In the genomic region with DNA sequence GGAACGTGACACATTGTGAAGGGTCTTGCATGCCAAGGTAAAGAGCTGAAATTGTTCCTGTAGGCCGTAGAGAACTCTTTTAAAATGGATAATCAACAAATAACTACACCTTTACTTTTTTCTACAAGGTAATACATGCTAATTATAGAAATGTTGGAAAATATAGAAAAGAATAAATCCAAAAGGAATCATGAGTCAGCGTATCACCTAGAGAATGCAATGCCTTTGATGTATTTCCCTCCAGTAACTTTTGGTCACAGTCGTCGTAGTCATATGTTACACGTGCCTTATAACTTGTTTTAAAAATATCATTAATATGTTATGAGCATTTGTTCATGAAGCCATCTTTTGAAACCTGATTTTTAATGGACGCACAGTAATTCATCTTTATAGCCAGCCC, we compare ENCODE assay signal across 22 cellular contexts.
DNase-seq lines count a peak whose midpoint lies in the region; ATAC-seq, FAIRE-seq and TF ChIP-seq lines count a peak whose summit lies in the region.
"Had no signal": no experiment of that assay in that cellular context is flagged by ENCODE, and none has a peak within 500 bp of the region (broad histone marks: within the 10 kb centered on the region; RNA-seq: fewer than 3 reads in every experiment).

No MANE protein-coding gene starts in this region.

- H3K36me3 Mint-ChIP-seq in Caco-2 (ENCODE audit: insufficient read depth, unreplicated experiment) (peaks cover 6% of the 10 kb centered on the region), astrocyte (ENCODE audit: low read depth, unreplicated experiment) (peaks cover 3% of the 10 kb centered on the region)
- H3K36me3 Mint-ChIP-seq: CD8-positive, alpha-beta T cell had no signal

- no peak overlapping the region for H3K4me2 ChIP-seq in A549
- H3K4me2 ChIP-seq in astrocyte (ENCODE audit: low read length) = no peak overlapping the region
- H3K4me2 ChIP-seq: BLaER1 treated with 17β-estradiol and CSF1 and Interleukin-3, amounts not matched to agents 10 nM and 100 nM had no signal

- no peak for ATAC-seq in A549
- ATAC-seq: CD8-positive, alpha-beta T cell; GM12878 had no signal

- no peak overlapping the region for H3K9ac ChIP-seq in astrocyte (ENCODE audit: low read length)
- H3K9ac ChIP-seq: BLaER1 treated with 17β-estradiol and CSF1 and Interleukin-3, amounts not matched to agents 10 nM and 100 nM had no signal

- no TSS peak for BruUV-seq in Caco-2 (replicated peaks; lab: Mats Ljungman, UMichigan)

- intact Hi-C loops in Caco-2 (cut with micrococcal nuclease; ENCODE audit: unreplicated experiment) = no loop called here

- WGBS in A549 (ENCODE audit: missing lambda C conversion rate) = 75% methylated on average over 7 of the region's 7 CpGs

- no peaks in the 10 kb centered on the region for H3K79me2 ChIP-seq in astrocyte (ENCODE audit: insufficient read depth, low read length)

- no peak overlapping the region for H2AFZ ChIP-seq in astrocyte (ENCODE audit: low read depth, low read length)

- no peaks in the 10 kb centered on the region for H3K9me3 Mint-ChIP-seq in Caco-2 (ENCODE audit: unreplicated experiment)
- peaks cover 4% of the 10 kb centered on the region for H3K9me3 Mint-ChIP-seq in astrocyte (ENCODE audit: unreplicated experiment)
- H3K9me3 Mint-ChIP-seq: CD4-positive, alpha-beta T cell; CD8-positive, alpha-beta T cell had no signal

- no peak for FAIRE-seq in A549 (lab: Jason Lieb, UNC)
- no peak for FAIRE-seq in astrocyte (lab: Jason Lieb, UNC)
- FAIRE-seq in D721Med (lab: Jason Lieb, UNC) = no peak
- FAIRE-seq: A204.1, GM12878, GM12892, GM18507 had no signal

- H3K4me3 ChIP-seq in A549 = no peak overlapping the region
- no peak overlapping the region for H3K4me3 ChIP-seq in Caco-2 (ENCODE audit: low read depth, low read length)
- no peak overlapping the region for H3K4me3 ChIP-seq in astrocyte (ENCODE audit: insufficient read depth, low read depth, low read length)
- H3K4me3 ChIP-seq: BLaER1 treated with 17β-estradiol and CSF1 and Interleukin-3, amounts not matched to agents 10 nM and 100 nM; GM12878 had no signal

- H3K9me3 ChIP-seq in A549 (no peaks in the 10 kb centered on the region), Caco-2 (no peaks in the 10 kb centered on the region), astrocyte (ENCODE audit: insufficient read depth, low read depth, low read length) (no peaks in the 10 kb centered on the region)
- H3K9me3 ChIP-seq: BLaER1 treated with 17β-estradiol and CSF1 and Interleukin-3, amounts not matched to agents 10 nM and 100 nM had no signal

- H3K4me1 Mint-ChIP-seq in Caco-2 (ENCODE audit: low read depth, unreplicated experiment) (peaks cover 30% of the 10 kb centered on the region), astrocyte (ENCODE audit: low read depth, unreplicated experiment) (peaks cover 15% of the 10 kb centered on the region)
- H3K4me1 Mint-ChIP-seq: B cell had no signal

- H3K4me3 Mint-ChIP-seq in Caco-2 (ENCODE audit: unreplicated experiment) (no peak overlapping the region), astrocyte (ENCODE audit: unreplicated experiment) (no peak overlapping the region)
- H3K4me3 Mint-ChIP-seq: B cell; CD4-positive, alpha-beta T cell; CD8-positive, alpha-beta T cell had no signal

- H3K27ac Mint-ChIP-seq in Caco-2 (ENCODE audit: unreplicated experiment) (peak overlapping the region; percentile 21), astrocyte (ENCODE audit: unreplicated experiment) (peak overlapping the region; percentile 34)
- H3K27ac Mint-ChIP-seq: B cell; CD4-positive, alpha-beta T cell; CD8-positive, alpha-beta T cell had no signal

- no peak for TF ChIP-seq RAD21 in A549 (conservative IDR thresholded peaks at IDR 0.05 in 1 of 2, IDR thresholded peaks at IDR 0.05 in 1 of 2)

- TF ChIP-seq EP300 in A549 (IDR thresholded peaks at IDR 0.05) = no peak

- H3K27me3 Mint-ChIP-seq in Caco-2 (ENCODE audit: insufficient read depth, unreplicated experiment) (no peaks in the 10 kb centered on the region), astrocyte (ENCODE audit: low read depth, unreplicated experiment) (peaks cover 3% of the 10 kb centered on the region)

- TF ChIP-seq POLR2A in A549 (IDR thresholded peaks at IDR 0.05; ENCODE audit: low read length) = no peak

- H3K27me3 ChIP-seq in Caco-2 (replicated peaks; ENCODE audit: control insufficient read depth, insufficient read depth, low read length) (no peaks in the 10 kb centered on the region), astrocyte (ENCODE audit: insufficient read depth, low read length) (peaks cover 24% of the 10 kb centered on the region)
- H3K27me3 ChIP-seq: BLaER1 treated with 17β-estradiol and CSF1 and Interleukin-3, amounts not matched to agents 10 nM and 100 nM had no signal

- H3K27ac ChIP-seq in A549 = no peak overlapping the region
- H3K27ac ChIP-seq in astrocyte (ENCODE audit: low read depth, low read length) = no peak overlapping the region
- H3K27ac ChIP-seq: BLaER1 treated with 17β-estradiol and CSF1 and Interleukin-3, amounts not matched to agents 10 nM and 100 nM; C4-2B had no signal

- POLR2A ChIA-PET in A549 (lab: Yijun Ruan, JAX) = no interaction called here
- POLR2A ChIA-PET in Caco-2 (lab: Charles Lee) = no interaction called here

- DNase-seq in A549 (ENCODE audit: low read depth in 1 of 2, low spot score in 1 of 2) = no peak
- no peak for DNase-seq in Caco-2
- no peak for DNase-seq in astrocyte (ENCODE audit: low read depth)
- no peak for DNase-seq in DMS114 treated with DMSO at 0.1 percent for 48 hours (lab: John Stamatoyannopoulos, UW; ENCODE audit: unreplicated experiment)
- DNase-seq in SIG-M5 (lab: John Stamatoyannopoulos, UW) = no peak
- DNase-seq in D721Med (ENCODE audit: insufficient read length, low spot score) = no peak
- DNase-seq: 8988T; AML-193; CD4-positive, alpha-beta T cell; CD8-positive, alpha-beta T cell; DMS153; DMS53; DND-41; EL; GDM1 had no signal

- no peaks in the 10 kb centered on the region for H4K20me1 ChIP-seq in astrocyte (ENCODE audit: insufficient read depth, low read length)
- H4K20me1 ChIP-seq: BLaER1 treated with 17β-estradiol and CSF1 and Interleukin-3, amounts not matched to agents 10 nM and 100 nM had no signal

- TF ChIP-seq CTCF in A549 (IDR thresholded peaks at IDR 0.05) = no peak
- no peak for TF ChIP-seq CTCF in Caco-2 (IDR thresholded peaks at IDR 0.05; ENCODE audit: insufficient read depth in 1 of 2, low read depth in 1 of 2, low read length in 1 of 2, severe bottlenecking in 1 of 2, unreplicated experiment in 1 of 2)
- no peak for TF ChIP-seq CTCF in astrocyte (IDR thresholded peaks at IDR 0.05; ENCODE audit: insufficient read depth, low read depth, low read length)
- no peak for TF ChIP-seq CTCF in D721Med (IDR thresholded peaks at IDR 0.05; ENCODE audit: insufficient read depth, missing control alignments)

- CTCF ChIA-PET in A549 (lab: Yijun Ruan, JAX) = interaction anchor here (0.6 kb wide), 1 partner anchor 910 kb away, joined by 3 read pairs; no protein-coding TSS in a partner anchor
- CTCF ChIA-PET in Caco-2 (lab: Charles Lee) = no interaction called here

- no peaks in the 10 kb centered on the region for H3K4me1 ChIP-seq in A549
- peaks cover 33% of the 10 kb centered on the region for H3K4me1 ChIP-seq in Caco-2
- H3K4me1 ChIP-seq in astrocyte (ENCODE audit: insufficient read depth, low read length) = peaks cover 14% of the 10 kb centered on the region

- H3K36me3 ChIP-seq in Caco-2 (ENCODE audit: control insufficient read depth, insufficient read depth, low read length) = no peaks in the 10 kb centered on the region
- no peaks in the 10 kb centered on the region for H3K36me3 ChIP-seq in astrocyte (ENCODE audit: insufficient read depth, low read length)
- H3K36me3 ChIP-seq: BLaER1 treated with 17β-estradiol and CSF1 and Interleukin-3, amounts not matched to agents 10 nM and 100 nM had no signal

TF ChIP-seq in A549, 52 proteins besides CTCF, POLR2A, EP300 and RAD21:
- peak; percentile 26 for TF ChIP-seq MAFK (IDR thresholded peaks at IDR 0.05; ENCODE audit: partially characterized antibody)
- no peak for TF ChIP-seq HOXB5 (CRISPR knock-in tag; IDR thresholded peaks at IDR 0.05)
- no peak for TF ChIP-seq HEYL (CRISPR knock-in tag; IDR thresholded peaks at IDR 0.05)
TF ChIP-seq in A549: peak in this region for 1.
